9 cellular contexts compared by ENCODE assay signal in the genomic region with DNA sequence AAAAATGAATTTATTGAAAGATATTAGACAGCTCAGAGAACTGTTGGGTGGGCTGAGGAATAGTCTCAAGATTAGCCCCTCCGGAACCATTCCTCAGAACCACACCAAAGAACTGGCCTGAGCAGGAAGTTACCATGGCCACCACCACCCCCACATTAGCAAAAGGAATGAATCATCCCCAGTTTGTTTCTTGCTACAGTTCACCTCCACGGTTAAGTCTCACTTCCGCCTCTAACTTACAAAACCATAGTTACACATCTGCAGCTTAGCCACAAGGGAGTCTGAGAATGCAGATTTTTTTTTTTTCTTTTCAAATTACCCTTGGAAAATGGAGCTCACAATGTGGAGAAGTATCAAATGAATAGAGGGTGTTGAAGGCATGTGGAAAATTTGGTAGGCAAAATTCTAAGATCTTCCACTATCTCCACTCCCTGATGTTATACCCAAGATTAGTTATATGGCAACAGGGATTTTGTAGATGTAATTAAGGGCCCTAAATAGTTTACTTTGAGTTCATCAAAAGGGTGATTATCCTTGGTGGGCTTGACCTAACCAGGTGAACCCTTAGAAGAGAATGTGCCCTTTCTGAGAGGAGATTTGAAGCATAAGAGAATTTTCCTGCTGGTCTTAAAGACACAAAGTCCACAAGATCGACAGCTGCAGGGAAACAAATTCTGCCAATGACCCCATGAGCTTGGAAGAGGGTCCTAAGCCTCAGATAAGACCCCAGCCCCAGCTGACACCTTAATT.
DNase-seq lines count a peak whose midpoint lies in the region; ATAC-seq and TF ChIP-seq lines count a peak whose summit lies in the region.
"Had no signal": no experiment of that assay in that cellular context is flagged by ENCODE, and none has a peak within 500 bp of the region (broad histone marks: within the 10 kb centered on the region; RNA-seq: fewer than 3 reads in every experiment).

No MANE protein-coding gene starts in this region.

- peak; percentile 9 to 21 for DNase-seq in activated CD4-positive, alpha-beta T cell treated with anti-CD3 and anti-CD28 coated beads for 24 hours (ENCODE audit: low read depth in 2 of 2)
- no peak for DNase-seq in activated CD4-positive, alpha-beta T cell treated with anti-CD3 and anti-CD28 coated beads for 1 hour
- peak; percentile 37 for DNase-seq in activated naive CD8-positive, alpha-beta T cell treated with anti-CD3 and anti-CD28 coated beads, Interleukin-2, amount 10 ng/mL, durations not matched to agents 7 days and 5 days
- no peak for DNase-seq in nephron progenitor cell
- no peak for DNase-seq in NCI-H1092 treated with DMSO at 0.1 percent for 48 hours (lab: John Stamatoyannopoulos, UW)
- DNase-seq in globus pallidus (ENCODE audit: low spot score), result no peak

- no peak overlapping the region for H3K27ac ChIP-seq in OCI-LY1 (ENCODE audit: low read depth, low read length, poor library complexity, severe bottlenecking)
- H3K27ac ChIP-seq: C4-2B had no signal

- H2AFZ ChIP-seq in OCI-LY1 (ENCODE audit: low read length), result no peak overlapping the region

- H3K9ac ChIP-seq in OCI-LY1 (ENCODE audit: low read length), result no peak overlapping the region

- peaks cover 7% of the 10 kb centered on the region for H3K4me1 ChIP-seq in OCI-LY1 (ENCODE audit: insufficient read depth, low read length, severe bottlenecking)

- H3K36me3 ChIP-seq in OCI-LY1 (ENCODE audit: insufficient read depth, low read length), result no peaks in the 10 kb centered on the region

- H3K27me3 ChIP-seq in OCI-LY1 (ENCODE audit: insufficient read depth, low read length), result no peaks in the 10 kb centered on the region

- peak overlapping the region; percentile 67 for H3K27ac Mint-ChIP-seq in activated naive CD8-positive, alpha-beta T cell treated with anti-CD3 and anti-CD28 coated beads, Interleukin-2, amount 10 ng/mL, durations not matched to agents 7 days and 5 days
- H3K27ac Mint-ChIP-seq in nephron progenitor cell, result peak overlapping the region; percentile 86

- no peaks in the 10 kb centered on the region for H4K20me1 ChIP-seq in OCI-LY1 (ENCODE audit: insufficient read depth, low read length)

- 0 out of 2 replicates have a peak overlapping the region, but pooled peaks have one; percentile 16 for H3K4me2 ChIP-seq in OCI-LY1 (ENCODE audit: low read length)

- no peaks in the 10 kb centered on the region for H3K9me2 ChIP-seq in OCI-LY1 (ENCODE audit: low read depth, low read length)

- no peak overlapping the region for H3K4me3 ChIP-seq in OCI-LY1 (ENCODE audit: low read depth, low read length, poor library complexity, severe bottlenecking)

- TF ChIP-seq CTCF in OCI-LY1 (IDR thresholded peaks at IDR 0.05; ENCODE audit: low read length) (no peak), nephron progenitor cell (IDR thresholded peaks at IDR 0.05) (no peak)

- peak overlapping the region; percentile 47 for H3K4me3 Mint-ChIP-seq in activated naive CD8-positive, alpha-beta T cell treated with anti-CD3 and anti-CD28 coated beads, Interleukin-2, amount 10 ng/mL, durations not matched to agents 7 days and 5 days
- no peak overlapping the region for H3K4me3 Mint-ChIP-seq in nephron progenitor cell

- no peaks in the 10 kb centered on the region for H3K9me3 ChIP-seq in OCI-LY1 (ENCODE audit: low read length)

- no peaks in the 10 kb centered on the region for H3K36me3 Mint-ChIP-seq in activated naive CD8-positive, alpha-beta T cell treated with anti-CD3 and anti-CD28 coated beads, Interleukin-2, amount 10 ng/mL, durations not matched to agents 7 days and 5 days
- H3K36me3 Mint-ChIP-seq in nephron progenitor cell (ENCODE audit: low read depth), result no peaks in the 10 kb centered on the region

- POLR2A ChIA-PET in activated naive CD8-positive, alpha-beta T cell treated with anti-CD3 and anti-CD28 coated beads, Interleukin-2, amount 10 ng/mL, durations not matched to agents 7 days and 5 days (lab: Charles Lee), result interaction anchor here (0.6 to 1.5 kb wide), 2 partner anchors 18 to 390 kb away, joined by 3 to 4 read pairs; partner anchors contain the start of gene PHLDA1

- H3K9me3 Mint-ChIP-seq in activated naive CD8-positive, alpha-beta T cell treated with anti-CD3 and anti-CD28 coated beads, Interleukin-2, amount 10 ng/mL, durations not matched to agents 7 days and 5 days, result no peaks in the 10 kb centered on the region
- no peaks in the 10 kb centered on the region for H3K9me3 Mint-ChIP-seq in nephron progenitor cell

- H3K27me3 Mint-ChIP-seq in activated naive CD8-positive, alpha-beta T cell treated with anti-CD3 and anti-CD28 coated beads, Interleukin-2, amount 10 ng/mL, durations not matched to agents 7 days and 5 days, result peaks cover 2% of the 10 kb centered on the region
- H3K27me3 Mint-ChIP-seq in nephron progenitor cell (ENCODE audit: low read depth, poor library complexity), result no peaks in the 10 kb centered on the region

- peaks cover 20% of the 10 kb centered on the region for H3K4me1 Mint-ChIP-seq in activated naive CD8-positive, alpha-beta T cell treated with anti-CD3 and anti-CD28 coated beads, Interleukin-2, amount 10 ng/mL, durations not matched to agents 7 days and 5 days
- H3K4me1 Mint-ChIP-seq in nephron progenitor cell, result peaks cover 45% of the 10 kb centered on the region

- ATAC-seq in HG02885 (IDR thresholded peaks at IDR 0.05; ENCODE audit: poor library complexity, unreplicated experiment), result peak; percentile 99
- ATAC-seq in activated naive CD8-positive, alpha-beta T cell treated with anti-CD3 and anti-CD28 coated beads, Interleukin-2, amount 10 ng/mL, durations not matched to agents 7 days and 5 days (ENCODE audit: low read depth), result peak; percentile 92

- no peaks in the 10 kb centered on the region for H3F3A ChIP-seq in OCI-LY1 (ENCODE audit: insufficient read depth, low read length)

- H3K79me2 ChIP-seq in OCI-LY1 (ENCODE audit: insufficient read depth, low read length), result no peaks in the 10 kb centered on the region

Comparison
In these comparisons a context has a peak if more than half of its experiments do, and no peak if none do; other contexts are left out.
1. DNase-seq: peak in activated CD4-positive, alpha-beta T cell treated with anti-CD3 and anti-CD28 coated beads for 24 hours (2 of 2) and activated naive CD8-positive, alpha-beta T cell treated with anti-CD3 and anti-CD28 coated beads, Interleukin-2, amount 10 ng/mL, durations not matched to agents 7 days and 5 days (single experiment); none in activated CD4-positive, alpha-beta T cell treated with anti-CD3 and anti-CD28 coated beads for 1 hour (single experiment), nephron progenitor cell (single experiment), NCI-H1092 treated with DMSO at 0.1 percent for 48 hours (single experiment) and globus pallidus (single experiment).